15 cellular contexts compared by ENCODE assay signal in the genomic region with DNA sequence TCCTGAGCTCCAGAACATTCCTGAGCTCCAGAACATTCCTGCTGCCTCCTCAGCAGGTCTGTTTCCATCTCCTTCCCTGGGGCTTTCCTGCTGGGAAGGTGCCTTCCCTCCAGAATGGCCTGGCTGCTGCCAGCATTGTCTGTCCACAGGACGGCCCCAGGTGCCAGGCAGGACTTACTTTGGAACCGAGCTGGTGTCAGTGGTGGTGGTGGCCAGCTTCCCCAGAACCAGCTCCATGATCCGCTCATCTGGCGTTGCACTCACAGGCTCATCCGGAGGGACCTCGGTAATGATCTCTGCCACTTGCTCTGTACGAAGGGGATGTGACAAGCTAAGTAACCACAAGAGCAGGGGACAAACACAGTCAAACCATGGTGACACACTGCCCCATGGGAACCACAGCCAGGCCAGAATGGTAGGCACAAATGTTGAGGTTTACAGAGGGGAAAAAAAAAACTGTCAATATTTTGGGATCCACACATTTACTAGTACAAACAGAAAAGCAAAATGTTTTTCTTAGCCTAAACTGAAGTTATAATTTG.
"Had no signal": no experiment of that assay in that cellular context is flagged by ENCODE, and none has a peak within 500 bp of the region (broad histone marks: within the 10 kb centered on the region; RNA-seq: fewer than 3 reads in every experiment).

No MANE protein-coding gene starts in this region.

- H3K27ac ChIP-seq: esophagus squamous epithelium, neutrophil, pancreas, right lobe of liver, thyroid gland had no signal

- ATAC-seq: effector memory CD8-positive, alpha-beta T cell; naive thymus-derived CD8-positive, alpha-beta T cell; pancreas; right lobe of liver had no signal

- H3K9me3 Mint-ChIP-seq: effector memory CD8-positive, alpha-beta T cell had no signal

- H3K4me3 ChIP-seq: esophagus squamous epithelium, pancreas, right lobe of liver, thyroid gland had no signal

- H3K27ac Mint-ChIP-seq: activated naive CD8-positive, alpha-beta T cell; effector memory CD8-positive, alpha-beta T cell; immature natural killer cell had no signal

- H3K4me3 Mint-ChIP-seq: activated naive CD8-positive, alpha-beta T cell; effector memory CD8-positive, alpha-beta T cell; immature natural killer cell; naive thymus-derived CD8-positive, alpha-beta T cell had no signal

- FAIRE-seq: pancreas had no signal

- H3K4me1 Mint-ChIP-seq: immature natural killer cell had no signal

- H3K9me3 ChIP-seq: neutrophil, pancreas, thyroid gland had no signal

- H3K4me1 ChIP-seq: esophagus squamous epithelium, pancreas, right lobe of liver, thyroid gland had no signal

- DNase-seq: activated CD4-positive, alpha-beta T cell treated with anti-CD3 and anti-CD28 coated beads, Interleukin-2, amount 50 U/mL, for 4 hours; amniotic stem cell; dermis blood vessel endothelial cell; effector memory CD8-positive, alpha-beta T cell; esophagus squamous epithelium; immature natural killer cell; mesenchymal stem cell; naive thymus-derived CD8-positive, alpha-beta T cell; pancreas; right lobe of liver; stimulated activated naive CD4-positive, alpha-beta T cell treated with Interleukin-2 at 50 U/mL for 16 hours; T1000; thyroid gland had no signal

- H3K36me3 ChIP-seq: right lobe of liver had no signal

- H3K27me3 Mint-ChIP-seq: activated naive CD8-positive, alpha-beta T cell; effector memory CD8-positive, alpha-beta T cell; naive thymus-derived CD8-positive, alpha-beta T cell had no signal
